Comparison of ENCODE assay signal across 8 cellular contexts in genomic region chr22:19122752-19123492, GRCh38. TPM values are rescaled to one million over a fixed set of nuclear protein-coding genes. Genes with fewer than 3 reads are reported as not detected.
DNase-seq lines count a peak whose midpoint lies in the region; ATAC-seq, FAIRE-seq and TF ChIP-seq lines count a peak whose summit lies in the region.

No MANE protein-coding gene starts in this region.

- WGBS in GM12878 (ENCODE audit: insufficient coverage, insufficient replicate concordance, low lambda C conversion rate, missing lambda C conversion rate): 37% methylated on average over 19 of the region's 27 CpGs

- TF ChIP-seq CTCF in Caco-2 (IDR thresholded peaks at IDR 0.05; ENCODE audit: insufficient read depth in 1 of 2, low read depth in 1 of 2, low read length in 1 of 2, severe bottlenecking in 1 of 2, unreplicated experiment in 1 of 2): no peak
- no peak for TF ChIP-seq CTCF in GM12878 (IDR thresholded peaks at IDR 0.05 in 2 of 3, conservative IDR thresholded peaks at IDR 0.05 in 1 of 3; ENCODE audit: control insufficient read depth in 2 of 3, extremely low read depth in 1 of 3, insufficient read depth in 1 of 3, low read depth in 3 of 3, low read length in 3 of 3)
- no peak for TF ChIP-seq CTCF in kidney (IDR thresholded peaks at IDR 0.05; ENCODE audit: borderline replicate concordance, extremely low read depth, insufficient read depth)

- POLR2A ChIA-PET in Caco-2 (lab: Charles Lee): interaction anchor here (1.6 kb wide), 1 partner anchor 21 kb away, joined by 11 read pairs; the partner anchor contains the start of gene ESS2
- POLR2A ChIA-PET in GM12878 (lab: Charles Lee): interaction anchor here (1.4 to 2.5 kb wide), 2 partner anchors 10 to 21 kb away, joined by 6 to 7 read pairs; partner anchors contain the start of gene ESS2

- in situ Hi-C loops in GM12878 (cut with MboI): no loop called here

- H3K79me2 ChIP-seq in GM12878 (ENCODE audit: control insufficient read depth, insufficient read depth, low read length): peaks cover 40% of the 10 kb centered on the region

- no peaks in the 10 kb centered on the region for H3K27me3 ChIP-seq in Caco-2 (replicated peaks; ENCODE audit: control insufficient read depth, insufficient read depth, low read length)
- H3K27me3 ChIP-seq in GM12878 (replicated peaks in 1 of 2; ENCODE audit: control insufficient read depth in 2 of 2, insufficient read depth in 2 of 2, low read length in 1 of 2): no peaks in the 10 kb centered on the region; a peak in 1 of 4 replicates
- no peaks in the 10 kb centered on the region for H3K27me3 ChIP-seq in stomach smooth muscle (ENCODE audit: control insufficient read depth in 1 of 2, insufficient read depth in 2 of 2, low read length in 2 of 2)

- peak in 1 of 2 experiments; percentile 45 for DNase-seq in Caco-2
- peak; percentile 66 for DNase-seq in HuH-7.5 (ENCODE audit: low spot score)
- DNase-seq in GM12878 (ENCODE audit: low read depth, low spot score): no peak
- no peak for DNase-seq in kidney
- no peak for DNase-seq in ureter (ENCODE audit: low spot score)

- FAIRE-seq in GM12878 (lab: Jason Lieb, UNC): no peak
- no peak for FAIRE-seq in kidney (lab: Jason Lieb, UNC)

- H3K9ac ChIP-seq in GM12878 (ENCODE audit: control insufficient read depth, insufficient read depth, low read length): no peak overlapping the region
- H3K9ac ChIP-seq in kidney (ENCODE audit: low read length in 2 of 2): peak overlapping the region; percentile 37 to 46
- H3K9ac ChIP-seq in stomach smooth muscle (ENCODE audit: low read length in 2 of 2): peak overlapping the region; percentile 20 to 51

- H3K36me3 ChIP-seq in Caco-2 (ENCODE audit: control insufficient read depth, insufficient read depth, low read length) (peaks cover 3% of the 10 kb centered on the region), GM12878 (ENCODE audit: control insufficient read depth in 2 of 2, insufficient read depth in 2 of 2, low read length in 1 of 2) (peaks cover 0 to 3% of the 10 kb centered on the region in 2 experiments; a peak in 1 of 4 replicates), kidney (ENCODE audit: control insufficient read depth in 1 of 2, insufficient read depth in 2 of 2, low read length in 2 of 2) (no peaks in the 10 kb centered on the region), stomach smooth muscle (ENCODE audit: control insufficient read depth in 2 of 2, insufficient read depth in 2 of 2, low read length in 2 of 2) (no peaks in the 10 kb centered on the region)

- BruUV-seq in Caco-2 (replicated peaks; lab: Mats Ljungman, UMichigan): no TSS peak
- no TSS peak for BruUV-seq in GM12878 (replicated peaks; lab: Mats Ljungman, UMichigan)

- no peak for TF ChIP-seq EP300 in GM12878 (IDR thresholded peaks at IDR 0.05; ENCODE audit: borderline replicate concordance in 1 of 2, control insufficient read depth in 1 of 2, low read depth in 2 of 2, low read length in 2 of 2)

- peaks cover 21% of the 10 kb centered on the region for H3K36me3 Mint-ChIP-seq in Caco-2 (ENCODE audit: insufficient read depth, unreplicated experiment)

- H3K27ac Mint-ChIP-seq in Caco-2 (ENCODE audit: unreplicated experiment): peak overlapping the region; percentile 59

- H3K27me3 Mint-ChIP-seq in Caco-2 (ENCODE audit: insufficient read depth, unreplicated experiment): no peaks in the 10 kb centered on the region

- H3K4me1 Mint-ChIP-seq in Caco-2 (ENCODE audit: low read depth, unreplicated experiment): peaks cover 11% of the 10 kb centered on the region

- H3K4me2 ChIP-seq in GM12878 (ENCODE audit: control insufficient read depth, insufficient read depth): peak overlapping the region; percentile 48

- H3K27ac ChIP-seq in GM12878 (ENCODE audit: control insufficient read depth, insufficient read depth) (no peak overlapping the region), kidney (ENCODE audit: low read depth in 2 of 2, low read length in 2 of 2) (no peak overlapping the region), stomach smooth muscle (ENCODE audit: low read length) (peak overlapping the region; percentile 49)

- no peak for TF ChIP-seq RAD21 in GM12878 (IDR thresholded peaks at IDR 0.05; ENCODE audit: insufficient read depth, low read depth, low read length)

- intact Hi-C loops in Caco-2 (cut with micrococcal nuclease; ENCODE audit: unreplicated experiment): loop anchor here (1.0 kb wide), 1 partner anchor 14 kb away; no protein-coding TSS in a partner anchor
- intact Hi-C loops in GM12878 (cut with micrococcal nuclease; ENCODE audit: unreplicated experiment): loop anchor here (1.0 kb wide), 1 partner anchor 21 kb away; the partner anchor contains the start of gene ESS2
- intact Hi-C loops in kidney (cut with DNase I): no loop called here

- no peaks in the 10 kb centered on the region for H3K9me3 ChIP-seq in Caco-2
- H3K9me3 ChIP-seq in GM12878 (replicated peaks; ENCODE audit: control insufficient read depth, insufficient read depth, low read length): no peaks in the 10 kb centered on the region
- no peaks in the 10 kb centered on the region for H3K9me3 ChIP-seq in kidney (ENCODE audit: control insufficient read depth in 1 of 2, low read length in 2 of 2)
- no peaks in the 10 kb centered on the region for H3K9me3 ChIP-seq in stomach smooth muscle (ENCODE audit: control insufficient read depth in 2 of 2, low read length in 2 of 2)

- CTCF ChIA-PET in Caco-2 (lab: Charles Lee): interaction anchor here (0.6 to 2.1 kb wide), 3 partner anchors 12 to 46 kb away, joined by 3 to 8 read pairs (median 4); partner anchors contain the start of gene ESS2
- CTCF ChIA-PET in GM12878 (lab: Yijun Ruan, JAX): interaction anchor here (0.6 to 2.1 kb wide), 4 partner anchors 12 to 508 kb away, joined by 3 to 7 read pairs (median 4); partner anchors contain the start of gene ESS2

- ATAC-seq in GM12878 (peak; percentile 2; the same call in 2 of the 3 replicates), HG03521 (IDR thresholded peaks at IDR 0.05; ENCODE audit: unreplicated experiment) (no peak), GM19324 (IDR thresholded peaks at IDR 0.05; ENCODE audit: low FRiP score, unreplicated experiment) (no peak)

- SMC1A ChIA-PET in GM12878 (lab: Charles Lee; ENCODE audit: uncharacterized antibody, unreplicated experiment): no interaction called here

- H2AFZ ChIP-seq in GM12878 (ENCODE audit: control insufficient read depth, low read depth, low read length): peak overlapping the region; percentile 57

- RAD21 ChIA-PET in GM12878 (lab: Charles Lee; ENCODE audit: unreplicated experiment): interaction anchor here (1.1 kb wide), 1 partner anchor 12 kb away, joined by 3 read pairs; no protein-coding TSS in a partner anchor

- TF ChIP-seq POLR2A in GM12878 (IDR thresholded peaks at IDR 0.05; ENCODE audit: low read depth, low read length): no peak

- H3K9me3 Mint-ChIP-seq in Caco-2 (ENCODE audit: unreplicated experiment): no peaks in the 10 kb centered on the region

- peak overlapping the region; percentile 87 for H3K4me3 Mint-ChIP-seq in Caco-2 (ENCODE audit: unreplicated experiment)

- H3K4me1 ChIP-seq in Caco-2: peaks cover 16% of the 10 kb centered on the region
- peaks cover 22% of the 10 kb centered on the region for H3K4me1 ChIP-seq in GM12878 (ENCODE audit: control insufficient read depth, insufficient read depth, low read length)
- H3K4me1 ChIP-seq in kidney (ENCODE audit: control insufficient read depth in 1 of 2, insufficient read depth in 1 of 2, low read depth in 1 of 2, low read length in 2 of 2): peaks cover 16 to 27% of the 10 kb centered on the region in 2 donors
- H3K4me1 ChIP-seq in stomach smooth muscle (ENCODE audit: control insufficient read depth, insufficient read depth, low read length): peaks cover 35% of the 10 kb centered on the region

- H4K20me1 ChIP-seq in GM12878 (ENCODE audit: control insufficient read depth, insufficient read depth): no peaks in the 10 kb centered on the region; the same call in none of the 2 replicates

- H3K4me3 ChIP-seq in Caco-2 (ENCODE audit: low read depth, low read length) (peak overlapping the region; percentile 70), GM12878 (peak overlapping the region; percentile 60; the same call in 1 of the 2 replicates), kidney (ENCODE audit: low read length in 2 of 2) (peak overlapping the region; percentile 53 to 54), stomach smooth muscle (ENCODE audit: low read length in 2 of 2) (peak overlapping the region; percentile 56 to 71)

RNA-seq across cellular contexts. Expression of gene DGCR2, which starts 0.7 kb away (rescaled TPM):
- 65.6 and 67.9 TPM in 2 replicates for total RNA-seq in Caco-2 (2022)
- total RNA-seq in GM12878 (2013; cell fraction: nucleolus; rRNA removed): 36.2 and 39.9 TPM in 2 replicates
- total RNA-seq in GM12878 (2014; rRNA removed): 19.5 and 20.7 TPM in 2 replicates
- total RNA-seq in GM12878 (2014; rRNA removed; fragmentation: Illumina TruSeq; extraction: Trizol): 7.6 and 10.2 TPM in 2 replicates
- 25.9 and 27.4 TPM in 2 replicates for total RNA-seq in GM12878 (2021)
- polyA plus RNA-seq in GM12878 (2011; ENCODE audit: low read depth): 7.8 TPM
- 7.2 and 14.5 TPM in 2 replicates for polyA plus RNA-seq in GM12878 (2011; rRNA removed)
- 20.5 and 24.0 TPM in 2 replicates for polyA plus RNA-seq in GM12878 (2011; cell fraction: cytosol; rRNA removed)
- polyA plus RNA-seq in GM12878 (2011; cell fraction: nucleus; rRNA removed): 20.9 and 26.4 TPM in 2 replicates
- polyA plus RNA-seq in GM12878 (2012): 12.1 and 14.4 TPM in 2 replicates
- polyA plus RNA-seq in GM12878 (2014; fragmentation: Illumina TruSeq; extraction: Trizol): 12.0 and 14.5 TPM in 2 replicates
- polyA plus RNA-seq in GM12878 (2014; fragmentation: Nextera tagmentation; extraction: Ambion mirVana): under 1 TPM; 0.19 to 0.44 TPM
- 17.5 and 18.7 TPM in 2 replicates for polyA plus RNA-seq in GM12878 (2014; rRNA removed)
- polyA plus RNA-seq in GM12878 (2016; fragmentation: Nextera tagmentation; extraction: Ambion mirVana): 10 to 100 TPM; 24.1 to 28.4 TPM
- polyA minus RNA-seq in GM12878 (2011; rRNA and poly(A)+ RNA removed): 14.9 and 21.1 TPM in 2 replicates
- 8.4 and 8.5 TPM in 2 replicates for polyA minus RNA-seq in GM12878 (2011; cell fraction: cytosol; rRNA and poly(A)+ RNA removed)
- polyA minus RNA-seq in GM12878 (2011; cell fraction: nucleus; rRNA and poly(A)+ RNA removed): 9.8 and 16.3 TPM in 2 replicates
- 67.7 TPM for total RNA-seq in kidney
- 37.5 TPM for polyA plus RNA-seq in kidney (ENCODE audit: insufficient read depth, low read depth, low replicate concordance)
- total RNA-seq in ureter: 68.7 TPM

RNA-seq across cellular contexts. Expression of gene TSSK2, which starts 8.2 kb away (rescaled TPM):
- not detected in 2 replicates for total RNA-seq in Caco-2 (2022)
- not detected in 2 replicates for total RNA-seq in GM12878 (2013; cell fraction: nucleolus; rRNA removed)
- total RNA-seq in GM12878 (2014; rRNA removed): 0.17 TPM in 1 of 2 replicates, not detected in the other
- total RNA-seq in GM12878 (2014; rRNA removed; fragmentation: Illumina TruSeq; extraction: Trizol): not detected in 2 replicates
- total RNA-seq in GM12878 (2021): not detected in 2 replicates
- not detected for polyA plus RNA-seq in GM12878 (2011; ENCODE audit: low read depth)
- not detected in 2 replicates for polyA plus RNA-seq in GM12878 (2011; rRNA removed)
- polyA plus RNA-seq in GM12878 (2011; cell fraction: cytosol; rRNA removed): not detected in 2 replicates
- polyA plus RNA-seq in GM12878 (2011; cell fraction: nucleus; rRNA removed): not detected in 2 replicates
- polyA plus RNA-seq in GM12878 (2012): not detected in 2 replicates
- polyA plus RNA-seq in GM12878 (2014; fragmentation: Illumina TruSeq; extraction: Trizol): 0.03 TPM in 1 of 2 replicates, not detected in the other
- not detected for polyA plus RNA-seq in GM12878 (2014; fragmentation: Nextera tagmentation; extraction: Ambion mirVana)
- not detected in 2 replicates for polyA plus RNA-seq in GM12878 (2014; rRNA removed)
- polyA plus RNA-seq in GM12878 (2016; fragmentation: Nextera tagmentation; extraction: Ambion mirVana): not detected
- not detected in 2 replicates for polyA minus RNA-seq in GM12878 (2011; rRNA and poly(A)+ RNA removed)
- not detected in 2 replicates for polyA minus RNA-seq in GM12878 (2011; cell fraction: cytosol; rRNA and poly(A)+ RNA removed)
- not detected in 2 replicates for polyA minus RNA-seq in GM12878 (2011; cell fraction: nucleus; rRNA and poly(A)+ RNA removed)
- not detected for total RNA-seq in kidney
- polyA plus RNA-seq in kidney (ENCODE audit: insufficient read depth, low read depth, low replicate concordance): not detected
- not detected for total RNA-seq in ureter

RNA-seq across cellular contexts. Expression of gene ESS2, which starts 21.5 kb away (rescaled TPM):
- 16.6 and 16.9 TPM in 2 replicates for total RNA-seq in Caco-2 (2022)
- 9.8 and 14.9 TPM in 2 replicates for total RNA-seq in GM12878 (2013; cell fraction: nucleolus; rRNA removed)
- total RNA-seq in GM12878 (2014; rRNA removed): 12.5 and 13.5 TPM in 2 replicates
- 6.0 and 6.4 TPM in 2 replicates for total RNA-seq in GM12878 (2014; rRNA removed; fragmentation: Illumina TruSeq; extraction: Trizol)
- total RNA-seq in GM12878 (2021): 17.9 and 18.3 TPM in 2 replicates
- 4.2 TPM for polyA plus RNA-seq in GM12878 (2011; ENCODE audit: low read depth)
- 5.7 and 10.2 TPM in 2 replicates for polyA plus RNA-seq in GM12878 (2011; rRNA removed)
- 12.9 and 18.4 TPM in 2 replicates for polyA plus RNA-seq in GM12878 (2011; cell fraction: cytosol; rRNA removed)
- 17.2 and 24.5 TPM in 2 replicates for polyA plus RNA-seq in GM12878 (2011; cell fraction: nucleus; rRNA removed)
- polyA plus RNA-seq in GM12878 (2012): 10.5 and 11.6 TPM in 2 replicates
- polyA plus RNA-seq in GM12878 (2014; fragmentation: Illumina TruSeq; extraction: Trizol): 0.89 and 6.3 TPM in 2 replicates
- 1 to 10 TPM in 1 of 2 experiments, under 1 TPM in 1; 0.14 to 1.0 TPM for polyA plus RNA-seq in GM12878 (2014; fragmentation: Nextera tagmentation; extraction: Ambion mirVana)
- 16.2 and 16.9 TPM in 2 replicates for polyA plus RNA-seq in GM12878 (2014; rRNA removed)
- polyA plus RNA-seq in GM12878 (2016; fragmentation: Nextera tagmentation; extraction: Ambion mirVana): 10 to 100 TPM; 14.2 to 15.0 TPM
- polyA minus RNA-seq in GM12878 (2011; rRNA and poly(A)+ RNA removed): 2.9 and 7.7 TPM in 2 replicates
- polyA minus RNA-seq in GM12878 (2011; cell fraction: cytosol; rRNA and poly(A)+ RNA removed): 5.6 TPM in 2 replicates
- polyA minus RNA-seq in GM12878 (2011; cell fraction: nucleus; rRNA and poly(A)+ RNA removed): 3.7 and 6.9 TPM in 2 replicates
- total RNA-seq in kidney: 14.3 TPM
- 15.3 TPM for polyA plus RNA-seq in kidney (ENCODE audit: insufficient read depth, low read depth, low replicate concordance)
- total RNA-seq in ureter: 14.6 TPM

RNA-seq across cellular contexts. Expression of gene GSC2, which starts 27.2 kb away (rescaled TPM):
- not detected in 2 replicates for total RNA-seq in Caco-2 (2022)
- total RNA-seq in GM12878 (2013; cell fraction: nucleolus; rRNA removed): not detected in 2 replicates
- total RNA-seq in GM12878 (2014; rRNA removed): not detected in 2 replicates
- not detected in 2 replicates for total RNA-seq in GM12878 (2014; rRNA removed; fragmentation: Illumina TruSeq; extraction: Trizol)
- not detected in 2 replicates for total RNA-seq in GM12878 (2021)
- polyA plus RNA-seq in GM12878 (2011; ENCODE audit: low read depth): not detected
- not detected in 2 replicates for polyA plus RNA-seq in GM12878 (2011; rRNA removed)
- not detected in 2 replicates for polyA plus RNA-seq in GM12878 (2011; cell fraction: cytosol; rRNA removed)
- polyA plus RNA-seq in GM12878 (2011; cell fraction: nucleus; rRNA removed): not detected in 2 replicates
- polyA plus RNA-seq in GM12878 (2012): not detected in 2 replicates
- not detected in 2 replicates for polyA plus RNA-seq in GM12878 (2014; fragmentation: Illumina TruSeq; extraction: Trizol)
- polyA plus RNA-seq in GM12878 (2014; fragmentation: Nextera tagmentation; extraction: Ambion mirVana): not detected
- polyA plus RNA-seq in GM12878 (2014; rRNA removed): not detected in 2 replicates
- not detected for polyA plus RNA-seq in GM12878 (2016; fragmentation: Nextera tagmentation; extraction: Ambion mirVana)
- polyA minus RNA-seq in GM12878 (2011; rRNA and poly(A)+ RNA removed): not detected in 2 replicates
- not detected in 2 replicates for polyA minus RNA-seq in GM12878 (2011; cell fraction: cytosol; rRNA and poly(A)+ RNA removed)
- not detected in 2 replicates for polyA minus RNA-seq in GM12878 (2011; cell fraction: nucleus; rRNA and poly(A)+ RNA removed)
- not detected for total RNA-seq in kidney
- not detected for polyA plus RNA-seq in kidney (ENCODE audit: insufficient read depth, low read depth, low replicate concordance)
- total RNA-seq in ureter: not detected

RNA-seq across cellular contexts. Expression of gene SLC25A1, which starts 55.6 kb away (rescaled TPM):
- 142 and 155 TPM in 2 replicates for total RNA-seq in Caco-2 (2022)
- 13.4 and 14.8 TPM in 2 replicates for total RNA-seq in GM12878 (2013; cell fraction: nucleolus; rRNA removed)
- total RNA-seq in GM12878 (2014; rRNA removed): 64.5 and 75.9 TPM in 2 replicates
- total RNA-seq in GM12878 (2014; rRNA removed; fragmentation: Illumina TruSeq; extraction: Trizol): 18.9 and 20.2 TPM in 2 replicates
- total RNA-seq in GM12878 (2021): 79.0 and 90.6 TPM in 2 replicates
- 30.4 TPM for polyA plus RNA-seq in GM12878 (2011; ENCODE audit: low read depth)
- 9.9 and 21.2 TPM in 2 replicates for polyA plus RNA-seq in GM12878 (2011; rRNA removed)
- 54.7 and 56.4 TPM in 2 replicates for polyA plus RNA-seq in GM12878 (2011; cell fraction: cytosol; rRNA removed)
- 41.4 and 46.8 TPM in 2 replicates for polyA plus RNA-seq in GM12878 (2011; cell fraction: nucleus; rRNA removed)
- polyA plus RNA-seq in GM12878 (2012): 57.4 and 70.6 TPM in 2 replicates
- polyA plus RNA-seq in GM12878 (2014; fragmentation: Illumina TruSeq; extraction: Trizol): 10.8 and 27.5 TPM in 2 replicates
- polyA plus RNA-seq in GM12878 (2014; fragmentation: Nextera tagmentation; extraction: Ambion mirVana): 1 to 10 TPM; 2.3 to 7.8 TPM
- 59.8 and 67.2 TPM in 2 replicates for polyA plus RNA-seq in GM12878 (2014; rRNA removed)
- polyA plus RNA-seq in GM12878 (2016; fragmentation: Nextera tagmentation; extraction: Ambion mirVana): 10 to 100 TPM; 33.2 to 75.3 TPM
- polyA minus RNA-seq in GM12878 (2011; rRNA and poly(A)+ RNA removed): 17.8 and 31.0 TPM in 2 replicates
- 17.1 and 18.1 TPM in 2 replicates for polyA minus RNA-seq in GM12878 (2011; cell fraction: cytosol; rRNA and poly(A)+ RNA removed)
- polyA minus RNA-seq in GM12878 (2011; cell fraction: nucleus; rRNA and poly(A)+ RNA removed): 8.6 and 17.0 TPM in 2 replicates
- total RNA-seq in kidney: 62.6 TPM
- 128 TPM for polyA plus RNA-seq in kidney (ENCODE audit: insufficient read depth, low read depth, low replicate concordance)
- total RNA-seq in ureter: 69.9 TPM
